In the genomic region with DNA sequence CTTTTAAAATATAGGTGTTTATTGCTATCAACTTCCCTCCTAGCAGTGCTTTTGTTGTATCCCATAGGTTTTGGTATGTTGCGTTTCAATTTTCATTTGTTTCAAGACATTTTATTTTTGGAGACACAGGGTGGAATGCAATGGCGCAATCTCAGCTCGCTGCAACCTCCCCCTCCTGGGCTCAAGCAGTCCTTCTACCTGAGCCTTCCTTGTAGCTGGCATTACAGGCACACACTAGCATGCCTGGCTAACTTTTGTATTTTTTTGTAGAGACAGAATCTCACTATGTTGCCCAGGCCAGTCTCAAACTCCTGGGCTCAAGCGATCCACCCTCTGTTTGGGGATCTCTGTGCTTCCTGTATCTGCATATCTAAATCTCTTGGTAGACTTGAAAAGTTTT, we compare ENCODE assay signal across 22 cellular contexts.
"Had no signal": no experiment of that assay in that cellular context is flagged by ENCODE, and none has a peak within 500 bp of the region (broad histone marks: within the 10 kb centered on the region; RNA-seq: fewer than 3 reads in every experiment).

No MANE protein-coding gene starts in this region.

- ATAC-seq: activated T-cell treated with anti-CD3 and anti-CD28 coated beads, Interleukin-2, amount 50 U/mL, for 72 hours had no signal

- H3K4me3 Mint-ChIP-seq: activated CD4-positive, alpha-beta memory T cell treated with anti-CD3 and anti-CD28 coated beads, Interleukin-2, amount 10 ng/mL, durations not matched to agents 7 days and 5 days; activated CD4-positive, alpha-beta T cell treated with anti-CD3 and anti-CD28 coated beads, Interleukin-2, amount 10 ng/mL, durations not matched to agents 7 days and 5 days; activated naive CD8-positive, alpha-beta T cell treated with anti-CD3 and anti-CD28 coated beads, Interleukin-2, amount 10 ng/mL, durations not matched to agents 7 days and 5 days; activated T-cell treated with anti-CD3 and anti-CD28 coated beads, Interleukin-2, amount 50 U/mL, for 72 hours had no signal

- H3K4me3 ChIP-seq: adrenal gland, Peyer's patch, SJCRH30 had no signal

- H3K9me3 Mint-ChIP-seq: activated CD4-positive, alpha-beta memory T cell treated with anti-CD3 and anti-CD28 coated beads, Interleukin-2, amount 10 ng/mL, durations not matched to agents 7 days and 5 days; activated CD4-positive, alpha-beta T cell treated with anti-CD3 and anti-CD28 coated beads, Interleukin-2, amount 10 ng/mL, durations not matched to agents 7 days and 5 days; activated naive CD8-positive, alpha-beta T cell treated with anti-CD3 and anti-CD28 coated beads, Interleukin-2, amount 10 ng/mL, durations not matched to agents 7 days and 5 days; activated T-cell treated with anti-CD3 and anti-CD28 coated beads, Interleukin-2, amount 50 U/mL, for 72 hours had no signal

- H3K36me3 ChIP-seq: adrenal gland, SJCRH30 had no signal

- H3K4me1 ChIP-seq: adrenal gland, Peyer's patch, SJCRH30 had no signal

- DNase-seq: activated CD4-positive, alpha-beta memory T cell treated with anti-CD3 and anti-CD28 coated beads, Interleukin-2, amount 10 ng/mL, durations not matched to agents 7 days and 5 days; activated CD4-positive, alpha-beta T cell treated with anti-CD3 and anti-CD28 coated beads, Interleukin-2, amount 10 ng/mL, durations not matched to agents 7 days and 5 days; activated CD4-positive, CD25-positive, alpha-beta regulatory T cell; activated naive CD4-positive, alpha-beta T cell treated with anti-CD3 and anti-CD28 coated beads, Interleukin-2, amount 50 U/mL, for 16 hours; activated naive CD8-positive, alpha-beta T cell treated with anti-CD3 and anti-CD28 coated beads, Interleukin-2, amount 10 ng/mL, durations not matched to agents 7 days and 5 days; activated T-cell treated with anti-CD3 and anti-CD28 coated beads, Interleukin-2, amount 50 U/mL, for 72 hours; adrenal gland; anterior cingulate cortex; Kasumi-1; KBM-7; NCI-H1105 treated with DMSO at 0.1 percent for 48 hours; NCI-H1436 treated with DMSO at 0.1 percent for 48 hours; NCI-H187; NCI-H2081; NCI-H510A treated with DMSO at 0.1 percent for 48 hours; NCI-H69; Peyer's patch; Right ventricle myocardium superior; SJCRH30; SK-N-SH; SW 1271 had no signal

- H3K27ac ChIP-seq: adrenal gland, Peyer's patch, RWPE1, SJCRH30 had no signal

- H3K27me3 ChIP-seq: adrenal gland, Peyer's patch, SJCRH30 had no signal

- H3K27ac Mint-ChIP-seq: activated CD4-positive, alpha-beta memory T cell treated with anti-CD3 and anti-CD28 coated beads, Interleukin-2, amount 10 ng/mL, durations not matched to agents 7 days and 5 days; activated CD4-positive, alpha-beta T cell treated with anti-CD3 and anti-CD28 coated beads, Interleukin-2, amount 10 ng/mL, durations not matched to agents 7 days and 5 days; activated naive CD8-positive, alpha-beta T cell treated with anti-CD3 and anti-CD28 coated beads, Interleukin-2, amount 10 ng/mL, durations not matched to agents 7 days and 5 days; activated T-cell treated with anti-CD3 and anti-CD28 coated beads, Interleukin-2, amount 50 U/mL, for 72 hours had no signal

- H3K27me3 Mint-ChIP-seq: activated CD4-positive, alpha-beta memory T cell treated with anti-CD3 and anti-CD28 coated beads, Interleukin-2, amount 10 ng/mL, durations not matched to agents 7 days and 5 days; activated CD4-positive, alpha-beta T cell treated with anti-CD3 and anti-CD28 coated beads, Interleukin-2, amount 10 ng/mL, durations not matched to agents 7 days and 5 days; activated naive CD8-positive, alpha-beta T cell treated with anti-CD3 and anti-CD28 coated beads, Interleukin-2, amount 10 ng/mL, durations not matched to agents 7 days and 5 days had no signal

- H3K9ac ChIP-seq: SK-N-SH had no signal

- H3K9me3 ChIP-seq: adrenal gland, Peyer's patch, SJCRH30, SK-N-SH had no signal

- H3K4me1 Mint-ChIP-seq: activated CD4-positive, alpha-beta memory T cell treated with anti-CD3 and anti-CD28 coated beads, Interleukin-2, amount 10 ng/mL, durations not matched to agents 7 days and 5 days; activated CD4-positive, alpha-beta T cell treated with anti-CD3 and anti-CD28 coated beads, Interleukin-2, amount 10 ng/mL, durations not matched to agents 7 days and 5 days had no signal
